ENCODE assay signal across 13 cellular contexts in genomic region chr9:70021026-70021571, GRCh38. TPM values are rescaled to one million over a fixed set of nuclear protein-coding genes. Genes with fewer than 3 reads are reported as not detected.
DNase-seq lines count a peak whose midpoint lies in the region; ATAC-seq and TF ChIP-seq lines count a peak whose summit lies in the region.
"Had no signal": no experiment of that assay in that cellular context is flagged by ENCODE, and none has a peak within 500 bp of the region (broad histone marks: within the 10 kb centered on the region; RNA-seq: fewer than 3 reads in every experiment).

No MANE protein-coding gene starts in this region.

- H3F3A ChIP-seq in GM23248 (ENCODE audit: insufficient read depth) (peaks cover 14% of the 10 kb centered on the region), neural progenitor cell (ENCODE audit: low read depth) (no peaks in the 10 kb centered on the region)

- DNase-seq in GM23248 (peak; percentile 91), foreskin melanocyte (peak; percentile 97), sciatic nerve (ENCODE audit: low spot score) (peak; percentile 83), SHP77 (lab: John Stamatoyannopoulos, UW) (no peak), neural progenitor cell (ENCODE audit: low spot score) (no peak)
- no peak for DNase-seq in activated CD4-positive, alpha-beta T cell treated with anti-CD3 and anti-CD28 coated beads for 48 hours
- DNase-seq: activated gamma-delta T cell, NCI-H2081 had no signal

- H3K9me2 ChIP-seq in GM23248 (ENCODE audit: insufficient read depth) = no peaks in the 10 kb centered on the region

- H3K79me2 ChIP-seq in GM23248 (ENCODE audit: insufficient read depth) (no peaks in the 10 kb centered on the region), neural progenitor cell (ENCODE audit: low read depth) (no peaks in the 10 kb centered on the region)

- H3K4me3 Mint-ChIP-seq in neural progenitor cell = no peak overlapping the region
- H3K4me3 Mint-ChIP-seq: stimulated activated memory B cell treated with anti-CD40 and anti-IgM and Interleukin-4, amounts not matched to agents 10 μg/mL and 1 μg/mL and 100 μg/mL, for 72 hours had no signal

- no peaks in the 10 kb centered on the region for H3K27me3 Mint-ChIP-seq in neural progenitor cell (ENCODE audit: insufficient read depth, low read depth)
- H3K27me3 Mint-ChIP-seq: progenitor cell of endocrine pancreas had no signal

- H3K27ac Mint-ChIP-seq in neural progenitor cell = no peak overlapping the region
- H3K27ac Mint-ChIP-seq: progenitor cell of endocrine pancreas; stimulated activated memory B cell treated with anti-CD40 and anti-IgM and Interleukin-4, amounts not matched to agents 10 μg/mL and 1 μg/mL and 100 μg/mL, for 72 hours had no signal

- H3K9ac ChIP-seq in GM23248 = no peak overlapping the region
- H3K9ac ChIP-seq in neural progenitor cell = no peak overlapping the region

- no peak overlapping the region for H2AFZ ChIP-seq in GM23248
- no peak overlapping the region for H2AFZ ChIP-seq in neural progenitor cell (replicated peaks)

- intact Hi-C loops in sciatic nerve (cut with DNase I) = no loop called here

- H3K9me3 ChIP-seq in GM23248 (ENCODE audit: low read depth) = no peaks in the 10 kb centered on the region
- no peaks in the 10 kb centered on the region for H3K9me3 ChIP-seq in neural progenitor cell (ENCODE audit: low read depth)

- peaks cover 65% of the 10 kb centered on the region for H3K27me3 ChIP-seq in GM23248 (replicated peaks; ENCODE audit: insufficient read depth)
- no peaks in the 10 kb centered on the region for H3K27me3 ChIP-seq in neural progenitor cell

- in situ Hi-C loops in GM23248 (cut with MboI) = no loop called here

- H3K36me3 Mint-ChIP-seq in neural progenitor cell = peaks cover 3% of the 10 kb centered on the region
- H3K36me3 Mint-ChIP-seq: stimulated activated memory B cell treated with anti-CD40 and anti-IgM and Interleukin-4, amounts not matched to agents 10 μg/mL and 1 μg/mL and 100 μg/mL, for 72 hours had no signal

- WGBS in GM23248 (ENCODE audit: low coverage in 1 of 2, low lambda C conversion rate in 2 of 2, missing lambda C conversion rate in 2 of 2), 2 experiments = 15% methylated on average over 5 of the region's 5 CpGs

- H3K4me1 ChIP-seq in GM23248 (ENCODE audit: insufficient read depth) (peaks cover 15% of the 10 kb centered on the region), neural progenitor cell (no peaks in the 10 kb centered on the region)

- peaks cover 15% of the 10 kb centered on the region for H3K9me3 Mint-ChIP-seq in neural progenitor cell

- no peak overlapping the region for H3K4me3 ChIP-seq in GM23248
- H3K4me3 ChIP-seq in neural progenitor cell = no peak overlapping the region

- H4K20me1 ChIP-seq in GM23248 (ENCODE audit: insufficient read depth) (no peaks in the 10 kb centered on the region), neural progenitor cell (ENCODE audit: low read depth) (no peaks in the 10 kb centered on the region)

- peak overlapping the region; percentile 26 for H3K27ac ChIP-seq in GM23248
- H3K27ac ChIP-seq in neural progenitor cell = no peak overlapping the region

- TF ChIP-seq CTCF in neural progenitor cell (IDR thresholded peaks at IDR 0.05) = no peak

- H3K4me2 ChIP-seq in GM23248 (ENCODE audit: unreplicated experiment) (peak overlapping the region; percentile 7), neural progenitor cell (no peak overlapping the region)

- ATAC-seq in SK-N-SH treated with all-trans-retinoic acid at 6 μM for 48 hours = peak; percentile 88
- peak; percentile 44 for ATAC-seq in sciatic nerve
- no peak for ATAC-seq in GM18519 (IDR thresholded peaks at IDR 0.05; ENCODE audit: low FRiP score, unreplicated experiment)
- ATAC-seq: stimulated activated memory B cell treated with anti-CD40 and anti-IgM and Interleukin-4, amounts not matched to agents 10 μg/mL and 1 μg/mL and 100 μg/mL, for 72 hours had no signal

- H3K36me3 ChIP-seq in GM23248 (ENCODE audit: low read depth) (no peaks in the 10 kb centered on the region), neural progenitor cell (no peaks in the 10 kb centered on the region)

- H3K4me1 Mint-ChIP-seq in neural progenitor cell = no peaks in the 10 kb centered on the region
- H3K4me1 Mint-ChIP-seq: stimulated activated memory B cell treated with anti-CD40 and anti-IgM and Interleukin-4, amounts not matched to agents 10 μg/mL and 1 μg/mL and 100 μg/mL, for 72 hours had no signal

TF ChIP-seq in SK-N-SH treated with all-trans-retinoic acid at 6 μM for 48 hours, 23 proteins besides CTCF, POLR2A, EP300 and RAD21:
- no peak for TF ChIP-seq CSRNP3 (CRISPR knock-in tag; IDR thresholded peaks at IDR 0.05)
- no peak for TF ChIP-seq OSR1 (CRISPR knock-in tag; IDR thresholded peaks at IDR 0.05)
- peak; percentile 58; the same call in 1 of the 2 replicates for TF ChIP-seq ISL1 (CRISPR knock-in tag; IDR thresholded peaks at IDR 0.05)
- TF ChIP-seq ARNTL (CRISPR knock-in tag; IDR thresholded peaks at IDR 0.05; ENCODE audit: borderline replicate concordance, low read depth) = no peak
- TF ChIP-seq PATZ1 (CRISPR knock-in tag; IDR thresholded peaks at IDR 0.05; ENCODE audit: borderline replicate concordance) = no peak
- no peak for TF ChIP-seq ESRRG (CRISPR knock-in tag; IDR thresholded peaks at IDR 0.05)
- TF ChIP-seq ZNF70 (CRISPR knock-in tag; IDR thresholded peaks at IDR 0.05) = no peak
- no peak for TF ChIP-seq TCF4 (CRISPR knock-in tag; IDR thresholded peaks at IDR 0.05; ENCODE audit: borderline replicate concordance)
- peak; percentile 56; the same call in 1 of the 2 replicates for TF ChIP-seq ZC3H10 (CRISPR knock-in tag; IDR thresholded peaks at IDR 0.05)
- TF ChIP-seq BACH2 (CRISPR knock-in tag; IDR thresholded peaks at IDR 0.05; ENCODE audit: borderline replicate concordance) = no peak
- TF ChIP-seq ZNF565 (CRISPR knock-in tag; conservative IDR thresholded peaks at IDR 0.05; ENCODE audit: low read depth) = no peak

RNA-seq across cellular contexts. Expression of gene MAMDC2, which starts 22.5 kb away (rescaled TPM):
- not detected in 2 replicates for total RNA-seq in GM23248 (2014; rRNA removed; shearing (Covaris generic))
- 0.45 and 0.53 TPM in 2 replicates for polyA plus RNA-seq in GM23248 (2016; fragmentation: Nextera tagmentation; extraction: Ambion mirVana)
- total RNA-seq in sciatic nerve = 18.5 TPM
- 20.9 and 28.7 TPM in 2 replicates for total RNA-seq in neural progenitor cell (ENCODE audit: low replicate concordance)
- total RNA-seq: T-helper 2 cell treated with Interferon-gamma antibody and Interleukin-4, amounts not matched to agents 100 ng/mL and 5 ng/mL, for 36 hours had no signal

Comparison
In these comparisons a context has a peak if more than half of its experiments do, and no peak if none do; other contexts are left out.
1. DNase-seq: peak in GM23248 (single experiment), foreskin melanocyte (single experiment) and sciatic nerve (single experiment); none in SHP77 (0 of 2), activated CD4-positive, alpha-beta T cell treated with anti-CD3 and anti-CD28 coated beads for 48 hours (single experiment) and neural progenitor cell (single experiment).
2. RNA of gene MAMDC2, which starts 22.5 kb away (total RNA-seq): 20.9 to 28.7 TPM in neural progenitor cell and 18.5 TPM in sciatic nerve (single experiment); not detected in GM23248; every median in the first group is over 10 times any median in the second.